9 cellular contexts compared by ENCODE assay signal in the genomic region with DNA sequence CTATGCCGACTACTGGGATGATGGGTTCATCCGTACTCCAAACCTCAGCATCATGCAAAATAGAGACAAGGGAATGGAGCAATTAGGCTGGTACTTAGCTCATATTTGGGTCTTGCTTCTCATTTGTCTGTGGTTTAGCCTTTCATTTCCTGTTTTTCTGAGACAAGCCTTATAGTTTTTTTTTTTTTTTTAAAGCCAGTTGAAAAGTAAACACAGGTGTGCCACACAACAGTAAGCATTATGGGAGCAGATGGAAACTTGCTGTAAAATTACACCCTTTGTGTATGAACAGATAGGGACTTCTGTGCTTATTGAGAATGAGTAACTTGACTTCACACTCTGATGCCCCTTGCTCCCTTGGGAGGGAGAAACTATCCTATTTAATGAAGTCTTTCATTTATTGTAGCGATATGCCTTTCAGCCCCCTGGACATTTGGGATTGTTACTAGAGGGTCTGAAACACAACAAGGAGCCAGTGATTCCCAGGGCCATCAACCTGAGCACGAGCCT. TPM values are rescaled to one million over a fixed set of nuclear protein-coding genes. Genes with fewer than 3 reads are reported as not detected.
DNase-seq lines count a peak whose midpoint lies in the region; ATAC-seq and TF ChIP-seq lines count a peak whose summit lies in the region.
"Had no signal": no experiment of that assay in that cellular context is flagged by ENCODE, and none has a peak within 500 bp of the region (broad histone marks: within the 10 kb centered on the region; RNA-seq: fewer than 3 reads in every experiment).

No MANE protein-coding gene starts in this region.

- H3K27me3 ChIP-seq in CD4-positive, alpha-beta T cell (ENCODE audit: control insufficient read depth, insufficient read depth, low read length): no peaks in the 10 kb centered on the region
- H3K27me3 ChIP-seq in MG63: no peaks in the 10 kb centered on the region

- H3K27ac Mint-ChIP-seq in CD4-positive, alpha-beta T cell: no peak overlapping the region

- peaks cover 21% of the 10 kb centered on the region for H3K4me1 Mint-ChIP-seq in CD4-positive, alpha-beta T cell (ENCODE audit: low read depth)

- no peak for TF ChIP-seq CTCF in CD4-positive, alpha-beta T cell (IDR thresholded peaks at IDR 0.05)
- no peak for TF ChIP-seq CTCF in GM20000 (IDR thresholded peaks at IDR 0.05; ENCODE audit: extremely low read depth, missing control alignments)

- H3K9me3 ChIP-seq in CD4-positive, alpha-beta T cell (ENCODE audit: control insufficient read depth, low read length): no peaks in the 10 kb centered on the region
- H3K9me3 ChIP-seq in MG63: no peaks in the 10 kb centered on the region

- H3K4me3 ChIP-seq in MG63: no peak overlapping the region

- no peaks in the 10 kb centered on the region for H3K36me3 Mint-ChIP-seq in CD4-positive, alpha-beta T cell (ENCODE audit: low read depth)

- CTCF ChIA-PET in CD4-positive, alpha-beta T cell (lab: Charles Lee): no interaction called here

- H3K36me3 ChIP-seq in MG63: no peaks in the 10 kb centered on the region

- no peak overlapping the region for H3K27ac ChIP-seq in CD4-positive, alpha-beta T cell (ENCODE audit: low read depth, low read length)
- H3K27ac ChIP-seq in substantia nigra (ENCODE audit: low read depth, low read length, poor library complexity, severe bottlenecking) (no peak overlapping the region), caudate nucleus (ENCODE audit: low read depth, low read length) (no peak overlapping the region)

- POLR2A ChIA-PET in CD4-positive, alpha-beta T cell (lab: Charles Lee): interaction anchor here (0.6 kb wide), 2 partner anchors 37 to 256 kb away, joined by 4 to 7 read pairs; no protein-coding TSS in a partner anchor

- H3K9me3 Mint-ChIP-seq in CD4-positive, alpha-beta T cell: no peaks in the 10 kb centered on the region

- H3K4me3 Mint-ChIP-seq in CD4-positive, alpha-beta T cell: no peak overlapping the region

- intact Hi-C loops in CD4-positive, alpha-beta T cell (cut with DNase I, micrococcal nuclease): no loop called here

- no peak for DNase-seq in CD4-positive, alpha-beta T cell
- peak; percentile 31 for DNase-seq in GM20000 (ENCODE audit: low spot score)
- DNase-seq in NOMO-1 treated with DMSO at 0.1 percent for 48 hours (lab: John Stamatoyannopoulos, UW; ENCODE audit: unreplicated experiment): peak; percentile 57
- DNase-seq in substantia nigra (lab: John Stamatoyannopoulos, UW): no peak
- DNase-seq in HK-2 (ENCODE audit: unreplicated experiment): no peak
- no peak for DNase-seq in MG63
- no peak for DNase-seq in caudate nucleus (lab: John Stamatoyannopoulos, UW)

- no peaks in the 10 kb centered on the region for H3K27me3 Mint-ChIP-seq in CD4-positive, alpha-beta T cell

- peak; percentile 24 for ATAC-seq in CD4-positive, alpha-beta T cell (ENCODE audit: poor library complexity)
- ATAC-seq in HG03460 (IDR thresholded peaks at IDR 0.05; ENCODE audit: unreplicated experiment): peak; percentile 82

RNA-seq across cellular contexts. Expression of gene RASSF6, which starts 13.7 kb away (rescaled TPM):
- total RNA-seq in CD4-positive, alpha-beta T cell: under 1 TPM; 0.25 to 0.28 TPM
- total RNA-seq in MG63 (2014; rRNA removed; shearing (Covaris generic); ENCODE audit: low replicate concordance): not detected in 2 replicates
- total RNA-seq: fibroblast of villous mesenchyme had no signal

Comparison
In these comparisons a context has a peak if more than half of its experiments do, and no peak if none do; other contexts are left out.
1. DNase-seq: peak in GM20000 (single experiment) and NOMO-1 treated with DMSO at 0.1 percent for 48 hours (single experiment); none in CD4-positive, alpha-beta T cell (0 of 10), substantia nigra (0 of 49), HK-2 (single experiment), MG63 (single experiment) and caudate nucleus (0 of 61).